In the genomic region with DNA sequence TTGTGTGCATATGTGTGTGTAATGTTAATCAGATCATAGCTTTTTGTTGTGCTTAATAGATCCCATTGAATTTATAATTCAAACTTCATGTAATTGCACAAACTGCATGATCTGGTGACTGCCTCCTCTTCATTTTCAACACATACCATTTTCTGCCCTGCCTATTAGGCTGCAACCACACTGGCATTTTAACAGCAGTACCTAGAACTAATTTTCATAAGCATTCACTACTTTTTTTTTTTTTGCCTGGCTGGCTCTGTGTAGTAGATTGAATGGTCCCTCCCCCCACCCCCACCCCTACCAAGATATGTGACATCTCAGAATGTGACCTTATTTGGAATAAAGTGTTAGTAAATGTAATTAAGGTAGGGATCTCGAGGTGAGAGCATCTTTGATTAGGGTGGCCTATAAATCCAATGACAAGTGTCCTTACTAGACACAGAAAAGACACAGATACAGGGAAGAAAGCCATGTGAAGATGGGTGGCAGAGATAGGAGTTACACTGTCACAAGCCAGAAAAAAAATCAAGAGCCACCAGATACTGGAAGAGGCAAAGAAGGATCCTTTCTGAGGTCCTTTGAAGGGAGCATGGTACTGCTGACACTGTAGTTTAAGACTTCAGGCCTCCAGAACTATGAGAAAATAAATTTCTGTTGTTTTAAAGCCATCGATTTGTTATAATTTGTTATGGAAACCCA, we compare ENCODE assay signal across 1 cellular context.
A peak's percentile ranks its signal among the peaks of the same experiment; 100 is the strongest.
TF ChIP-seq lines count a peak whose summit lies in the region.

No MANE protein-coding gene starts in this region.

TF ChIP-seq in K562, 482 proteins besides CTCF, POLR2A, EP300 and RAD21:
- TF ChIP-seq, protein P1, sequence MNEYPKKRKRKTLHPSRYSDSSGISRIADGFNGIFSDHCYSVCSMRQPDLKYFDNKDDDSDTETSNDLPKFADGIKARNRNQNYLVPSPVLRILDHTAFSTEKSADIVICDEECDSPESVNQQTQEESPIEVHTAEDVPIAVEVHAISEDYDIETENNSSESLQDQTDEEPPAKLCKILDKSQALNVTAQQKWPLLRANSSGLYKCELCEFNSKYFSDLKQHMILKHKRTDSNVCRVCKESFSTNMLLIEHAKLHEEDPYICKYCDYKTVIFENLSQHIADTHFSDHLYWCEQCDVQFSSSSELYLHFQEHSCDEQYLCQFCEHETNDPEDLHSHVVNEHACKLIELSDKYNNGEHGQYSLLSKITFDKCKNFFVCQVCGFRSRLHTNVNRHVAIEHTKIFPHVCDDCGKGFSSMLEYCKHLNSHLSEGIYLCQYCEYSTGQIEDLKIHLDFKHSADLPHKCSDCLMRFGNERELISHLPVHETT (CRISPR knock-in tag; conservative IDR thresholded peaks at IDR 0.05 in 1 of 2, IDR thresholded peaks at IDR 0.05 in 1 of 2) = no peak
- no peak for TF ChIP-seq GTF2E2 (tag; IDR thresholded peaks at IDR 0.05)
- no peak for TF ChIP-seq SREBF2 (CRISPR knock-in tag; IDR thresholded peaks at IDR 0.05)
- TF ChIP-seq HOXB6 (CRISPR knock-in tag; IDR thresholded peaks at IDR 0.05; ENCODE audit: borderline replicate concordance) = no peak
- TF ChIP-seq, protein P2, sequence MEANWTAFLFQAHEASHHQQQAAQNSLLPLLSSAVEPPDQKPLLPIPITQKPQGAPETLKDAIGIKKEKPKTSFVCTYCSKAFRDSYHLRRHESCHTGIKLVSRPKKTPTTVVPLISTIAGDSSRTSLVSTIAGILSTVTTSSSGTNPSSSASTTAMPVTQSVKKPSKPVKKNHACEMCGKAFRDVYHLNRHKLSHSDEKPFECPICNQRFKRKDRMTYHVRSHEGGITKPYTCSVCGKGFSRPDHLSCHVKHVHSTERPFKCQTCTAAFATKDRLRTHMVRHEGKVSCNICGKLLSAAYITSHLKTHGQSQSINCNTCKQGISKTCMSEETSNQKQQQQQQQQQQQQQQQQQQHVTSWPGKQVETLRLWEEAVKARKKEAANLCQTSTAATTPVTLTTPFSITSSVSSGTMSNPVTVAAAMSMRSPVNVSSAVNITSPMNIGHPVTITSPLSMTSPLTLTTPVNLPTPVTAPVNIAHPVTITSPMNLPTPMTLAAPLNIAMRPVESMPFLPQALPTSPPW (CRISPR knock-in tag; IDR thresholded peaks at IDR 0.05) = peak; percentile 13; the same call in 1 of the 2 replicates
- no peak for TF ChIP-seq FOXM1 (IDR thresholded peaks at IDR 0.05; ENCODE audit: low read depth)
- no peak for TF ChIP-seq FOXM1 (CRISPR knock-in tag; IDR thresholded peaks at IDR 0.05; ENCODE audit: low read depth)
- TF ChIP-seq ZNF316 (IDR thresholded peaks at IDR 0.05) = 0 out of 2 replicates have a peak, but pooled peaks have one; percentile 29
- TF ChIP-seq, protein P3, sequence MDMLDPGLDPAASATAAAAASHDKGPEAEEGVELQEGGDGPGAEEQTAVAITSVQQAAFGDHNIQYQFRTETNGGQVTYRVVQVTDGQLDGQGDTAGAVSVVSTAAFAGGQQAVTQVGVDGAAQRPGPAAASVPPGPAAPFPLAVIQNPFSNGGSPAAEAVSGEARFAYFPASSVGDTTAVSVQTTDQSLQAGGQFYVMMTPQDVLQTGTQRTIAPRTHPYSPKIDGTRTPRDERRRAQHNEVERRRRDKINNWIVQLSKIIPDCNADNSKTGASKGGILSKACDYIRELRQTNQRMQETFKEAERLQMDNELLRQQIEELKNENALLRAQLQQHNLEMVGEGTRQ (CRISPR knock-in tag; IDR thresholded peaks at IDR 0.05) = no peak
- 0 out of 2 replicates have a peak, but pooled peaks have one; percentile 11 for TF ChIP-seq MAFG (tag; conservative IDR thresholded peaks at IDR 0.05)
- no peak for TF ChIP-seq KDM5B (IDR thresholded peaks at IDR 0.05; ENCODE audit: insufficient replicate concordance, low read depth, low read length)
- no peak for TF ChIP-seq FUS (optimal IDR thresholded peaks at IDR 0.05; ENCODE audit: low read depth, low read length)
- TF ChIP-seq ZNF444 (CRISPR knock-in tag; IDR thresholded peaks at IDR 0.05) = no peak
- TF ChIP-seq MECOM (CRISPR knock-in tag; IDR thresholded peaks at IDR 0.05) = peak; percentile 43; the same call in 1 of the 2 replicates
- TF ChIP-seq XRCC3 (IDR thresholded peaks at IDR 0.05) = no peak
- TF ChIP-seq ZNF77 (CRISPR knock-in tag; IDR thresholded peaks at IDR 0.05) = no peak
- no peak for TF ChIP-seq ELF4 (CRISPR knock-in tag; IDR thresholded peaks at IDR 0.05)
